24 cellular contexts compared by ENCODE assay signal in the genomic region with DNA sequence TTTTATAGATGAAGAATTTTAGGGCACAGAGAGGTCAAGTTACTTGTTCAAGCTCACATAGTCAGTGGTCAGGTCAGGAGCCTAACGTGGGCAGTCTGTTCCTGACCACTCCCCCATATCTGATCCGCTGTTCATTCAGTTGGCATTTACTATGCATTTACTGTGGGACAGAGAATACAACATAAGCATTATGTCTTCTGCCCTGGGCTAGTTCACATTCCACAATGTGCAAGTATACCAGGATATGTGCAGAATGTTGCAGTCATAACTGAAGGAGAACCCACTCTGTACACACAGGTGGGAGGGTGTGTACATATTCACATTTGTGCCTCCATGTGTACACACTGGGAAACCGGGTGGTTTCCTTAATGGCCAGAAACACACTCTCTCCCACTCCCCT.
"Had no signal": no experiment of that assay in that cellular context is flagged by ENCODE, and none has a peak within 500 bp of the region (broad histone marks: within the 10 kb centered on the region; RNA-seq: fewer than 3 reads in every experiment).

No MANE protein-coding gene starts in this region.

- H3K36me3 ChIP-seq: neural progenitor cell, ovary, right lobe of liver, sigmoid colon, stomach, thoracic aorta, thyroid gland, tibial nerve, upper lobe of right lung, uterus had no signal

- H3K27ac ChIP-seq: neural progenitor cell, ovary, parathyroid adenoma, psoas muscle, right lobe of liver, sigmoid colon, stomach, thoracic aorta, thyroid gland, tibial nerve, upper lobe of right lung, uterus had no signal

- H2AFZ ChIP-seq: neural progenitor cell, parathyroid adenoma had no signal

- H3K4me1 ChIP-seq: neural progenitor cell, parathyroid adenoma, psoas muscle, right lobe of liver, sigmoid colon, stomach, thyroid gland, tibial nerve, upper lobe of right lung, uterus had no signal

- ATAC-seq: psoas muscle; right cardiac atrium; right lobe of liver; stimulated activated effector memory CD8-positive, alpha-beta T cell treated with anti-CD3 and anti-CD28 coated beads, Interleukin-12 subunit alpha, Interleukin-12 subunit beta, amount 100 ng/mL, for 72 hours; stimulated activated naive B cell treated with anti-CD40 and anti-IgM and Interleukin-4, amounts not matched to agents 10 μg/mL and 1 μg/mL and 100 μg/mL, for 72 hours; upper lobe of right lung had no signal

- H3K9ac ChIP-seq: neural progenitor cell, parathyroid adenoma had no signal

- H3K79me2 ChIP-seq: parathyroid adenoma had no signal

- H3K4me2 ChIP-seq: neural progenitor cell had no signal

- H3K4me3 ChIP-seq: neural progenitor cell, ovary, psoas muscle, right lobe of liver, sigmoid colon, stomach, thoracic aorta, thyroid gland, tibial nerve, upper lobe of right lung, uterus had no signal

- DNase-seq: natural killer cell; occipital lobe; ovary; posterior cingulate gyrus; psoas muscle; right cardiac atrium; right lobe of liver; sigmoid colon; small intestine; stimulated activated CD4-positive, alpha-beta T cell treated with anti-CD3 and anti-CD28 coated beads, Interleukin-15, amount 100 ng/mL, for 24 hours; stimulated activated CD4-positive, alpha-beta T cell treated with anti-CD3 and anti-CD28 coated beads, Interleukin-2, amount 100 ng/mL, for 24 hours; stimulated activated CD4-positive, alpha-beta T cell treated with anti-CD3 and anti-CD28 coated beads, Interleukin-2, amount 100 ng/mL, for 48 hours; stimulated activated CD4-positive, alpha-beta T cell treated with anti-CD3 and anti-CD28 coated beads, Interleukin-4, amount 100 ng/mL, for 24 hours; stimulated activated naive B cell treated with anti-CD40 and anti-IgM and Interleukin-4, amounts not matched to agents 10 μg/mL and 1 μg/mL and 100 μg/mL, for 72 hours; stimulated activated naive CD4-positive, alpha-beta T cell treated with Interleukin-2 at 50 U/mL for 16 hours; stomach; thyroid gland; upper lobe of right lung; uterus had no signal

- H3K9me3 ChIP-seq: ovary, right lobe of liver, sigmoid colon, thyroid gland, upper lobe of right lung, uterus had no signal

- H3K27me3 ChIP-seq: neural progenitor cell, ovary, right lobe of liver, sigmoid colon, stomach, thyroid gland, tibial nerve, upper lobe of right lung, uterus had no signal
